ENCODE assay signal across 1 cellular context in the genomic region with DNA sequence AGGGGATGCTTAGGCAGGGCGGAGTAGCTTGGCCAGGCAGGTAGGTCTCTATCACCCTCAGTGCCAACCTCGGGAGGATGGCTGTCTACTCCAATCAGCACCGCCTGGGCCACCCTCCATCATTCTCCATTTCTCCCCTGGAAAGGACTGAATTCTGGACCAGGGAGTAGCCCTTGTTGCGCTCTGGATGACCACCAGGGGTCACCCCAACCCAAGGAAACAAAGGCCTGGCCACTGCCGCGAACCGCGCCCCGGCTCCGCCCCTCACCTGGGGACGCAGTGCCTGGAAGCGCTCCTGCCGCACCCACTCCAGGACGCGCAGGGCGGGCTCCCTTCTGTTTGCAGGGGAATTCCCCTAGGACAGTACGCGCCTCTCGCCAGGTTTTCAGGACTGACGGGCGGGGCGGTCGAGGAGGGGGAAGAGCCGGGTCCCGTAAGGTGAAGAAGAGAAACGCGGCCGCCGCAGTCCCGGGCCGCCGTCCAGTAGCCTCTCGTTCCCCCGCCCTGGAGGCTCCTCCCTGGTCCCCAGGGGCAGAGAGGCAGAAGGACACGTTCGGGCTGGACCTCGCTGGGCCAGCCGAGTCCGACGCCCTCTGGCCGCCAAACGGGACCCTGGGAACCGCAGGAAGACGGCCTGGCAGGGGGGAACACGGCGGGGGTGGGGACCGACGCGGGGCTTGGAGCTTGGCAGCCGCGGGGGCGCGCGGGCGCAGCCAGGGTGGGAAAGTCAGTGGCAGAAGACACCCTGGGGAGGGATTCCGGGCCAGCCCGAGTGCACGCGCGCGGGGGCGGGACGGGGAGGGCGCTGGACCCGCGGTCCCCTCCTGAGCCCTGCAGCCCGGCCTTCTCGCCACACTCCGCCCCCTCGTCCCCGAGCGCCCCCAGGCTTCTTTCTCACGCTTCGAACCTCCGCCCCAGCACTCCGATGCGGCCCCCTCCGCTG.
A peak's percentile ranks its signal among the peaks of the same experiment; 100 is the strongest.
TF ChIP-seq lines count a peak whose summit lies in the region.

No MANE protein-coding gene starts in this region.

TF ChIP-seq in HepG2, 621 proteins besides CTCF, POLR2A, EP300 and RAD21 (continued from another document and continues in another):
- TF ChIP-seq RFX5 (IDR thresholded peaks at IDR 0.05; ENCODE audit: low read depth, low read length) (no peak), MAF1 (CRISPR knock-in tag; IDR thresholded peaks at IDR 0.05; ENCODE audit: borderline replicate concordance) (no peak), ZNF557 (CRISPR knock-in tag; IDR thresholded peaks at IDR 0.05) (no peak), SMC3 (IDR thresholded peaks at IDR 0.05; ENCODE audit: low read length) (peak; percentile 89), GABPB1 (CRISPR knock-in tag; IDR thresholded peaks at IDR 0.05) (peak; percentile 55), ZNF781 (CRISPR knock-in tag; IDR thresholded peaks at IDR 0.05; ENCODE audit: borderline replicate concordance, not compliant biosample characterization) (no peak), SOX5 (CRISPR knock-in tag; IDR thresholded peaks at IDR 0.05; ENCODE audit: borderline replicate concordance) (0 out of 2 replicates have a peak, but pooled peaks have one; percentile 42), HNF4G (IDR thresholded peaks at IDR 0.05; ENCODE audit: borderline replicate concordance, low read depth, low read length) (no peak), HNF4G (CRISPR knock-in tag; IDR thresholded peaks at IDR 0.05; ENCODE audit: borderline replicate concordance, low read depth) (peak; percentile 32; the same call in 1 of the 2 replicates), ZFP37 (CRISPR knock-in tag; IDR thresholded peaks at IDR 0.05; ENCODE audit: borderline replicate concordance) (no peak), ESRRA (CRISPR knock-in tag; IDR thresholded peaks at IDR 0.05; ENCODE audit: low read depth) (peak; percentile 32; the same call in 1 of the 2 replicates), NFE2L1 (CRISPR knock-in tag; IDR thresholded peaks at IDR 0.05; ENCODE audit: borderline replicate concordance) (no peak), ZNF33A (CRISPR knock-in tag; IDR thresholded peaks at IDR 0.05; ENCODE audit: borderline replicate concordance) (no peak), SP1 (IDR thresholded peaks at IDR 0.05) (no peak), SP1 (CRISPR knock-in tag; IDR thresholded peaks at IDR 0.05) (peak; percentile 52; the same call in 1 of the 2 replicates), DBP (CRISPR knock-in tag; IDR thresholded peaks at IDR 0.05; ENCODE audit: not compliant biosample characterization) (no peak), ZNF296 (CRISPR knock-in tag; conservative IDR thresholded peaks at IDR 0.05) (no peak), MLX (CRISPR knock-in tag; IDR thresholded peaks at IDR 0.05) (no peak), ZKSCAN1 (IDR thresholded peaks at IDR 0.05; ENCODE audit: low read length) (no peak), ATF1 (CRISPR knock-in tag; IDR thresholded peaks at IDR 0.05) (no peak), ZNF326 (CRISPR knock-in tag; IDR thresholded peaks at IDR 0.05; ENCODE audit: borderline replicate concordance) (no peak), RNF2 (conservative IDR thresholded peaks at IDR 0.05; ENCODE audit: low read depth) (peak; percentile 50; the same call in 1 of the 2 replicates), ZNF136 (CRISPR knock-in tag; IDR thresholded peaks at IDR 0.05; ENCODE audit: low read depth) (0 out of 2 replicates have a peak, but pooled peaks have one; percentile 38), KDM2A (CRISPR knock-in tag; IDR thresholded peaks at IDR 0.05; ENCODE audit: borderline replicate concordance, low read depth) (peak; percentile 89), SP5 (CRISPR knock-in tag; IDR thresholded peaks at IDR 0.05; ENCODE audit: borderline replicate concordance, low read depth) (peak; percentile 89), SOX13 (IDR thresholded peaks at IDR 0.05) (no peak), SOX13 (CRISPR knock-in tag; conservative IDR thresholded peaks at IDR 0.05 in 1 of 2, IDR thresholded peaks at IDR 0.05 in 1 of 2) (no peak; a peak in 1 of 4 replicates), KLF6 (CRISPR knock-in tag; IDR thresholded peaks at IDR 0.05) (no peak), ZNF558 (CRISPR knock-in tag; IDR thresholded peaks at IDR 0.05; ENCODE audit: borderline replicate concordance) (no peak), HDAC2 (CRISPR knock-in tag; IDR thresholded peaks at IDR 0.05) (peak; percentile 38; the same call in 1 of the 2 replicates), ZNF678 (CRISPR knock-in tag; IDR thresholded peaks at IDR 0.05) (0 out of 2 replicates have a peak, but pooled peaks have one; percentile 53), POLR2G (IDR thresholded peaks at IDR 0.05; ENCODE audit: low read depth, low read length) (no peak), ZFP91 (CRISPR knock-in tag; IDR thresholded peaks at IDR 0.05; ENCODE audit: borderline replicate concordance) (peak; percentile 81; the same call in 1 of the 2 replicates), ZNF746 (CRISPR knock-in tag; IDR thresholded peaks at IDR 0.05) (no peak)
- TF ChIP-seq, protein P1, sequence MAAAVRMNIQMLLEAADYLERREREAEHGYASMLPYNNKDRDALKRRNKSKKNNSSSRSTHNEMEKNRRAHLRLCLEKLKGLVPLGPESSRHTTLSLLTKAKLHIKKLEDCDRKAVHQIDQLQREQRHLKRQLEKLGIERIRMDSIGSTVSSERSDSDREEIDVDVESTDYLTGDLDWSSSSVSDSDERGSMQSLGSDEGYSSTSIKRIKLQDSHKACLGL (CRISPR knock-in tag; IDR thresholded peaks at IDR 0.05), result 0 out of 2 replicates have a peak, but pooled peaks have one; percentile 37
- TF ChIP-seq, protein P2, sequence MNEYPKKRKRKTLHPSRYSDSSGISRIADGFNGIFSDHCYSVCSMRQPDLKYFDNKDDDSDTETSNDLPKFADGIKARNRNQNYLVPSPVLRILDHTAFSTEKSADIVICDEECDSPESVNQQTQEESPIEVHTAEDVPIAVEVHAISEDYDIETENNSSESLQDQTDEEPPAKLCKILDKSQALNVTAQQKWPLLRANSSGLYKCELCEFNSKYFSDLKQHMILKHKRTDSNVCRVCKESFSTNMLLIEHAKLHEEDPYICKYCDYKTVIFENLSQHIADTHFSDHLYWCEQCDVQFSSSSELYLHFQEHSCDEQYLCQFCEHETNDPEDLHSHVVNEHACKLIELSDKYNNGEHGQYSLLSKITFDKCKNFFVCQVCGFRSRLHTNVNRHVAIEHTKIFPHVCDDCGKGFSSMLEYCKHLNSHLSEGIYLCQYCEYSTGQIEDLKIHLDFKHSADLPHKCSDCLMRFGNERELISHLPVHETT (CRISPR knock-in tag; conservative IDR thresholded peaks at IDR 0.05), result no peak; the same call in 1 of the 2 replicates
- TF ChIP-seq, protein P3, sequence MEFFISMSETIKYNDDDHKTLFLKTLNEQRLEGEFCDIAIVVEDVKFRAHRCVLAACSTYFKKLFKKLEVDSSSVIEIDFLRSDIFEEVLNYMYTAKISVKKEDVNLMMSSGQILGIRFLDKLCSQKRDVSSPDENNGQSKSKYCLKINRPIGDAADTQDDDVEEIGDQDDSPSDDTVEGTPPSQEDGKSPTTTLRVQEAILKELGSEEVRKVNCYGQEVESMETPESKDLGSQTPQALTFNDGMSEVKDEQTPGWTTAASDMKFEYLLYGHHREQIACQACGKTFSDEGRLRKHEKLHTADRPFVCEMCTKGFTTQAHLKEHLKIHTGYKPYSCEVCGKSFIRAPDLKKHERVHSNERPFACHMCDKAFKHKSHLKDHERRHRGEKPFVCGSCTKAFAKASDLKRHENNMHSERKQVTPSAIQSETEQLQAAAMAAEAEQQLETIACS (CRISPR knock-in tag; IDR thresholded peaks at IDR 0.05), result no peak
- TF ChIP-seq, protein P4, sequence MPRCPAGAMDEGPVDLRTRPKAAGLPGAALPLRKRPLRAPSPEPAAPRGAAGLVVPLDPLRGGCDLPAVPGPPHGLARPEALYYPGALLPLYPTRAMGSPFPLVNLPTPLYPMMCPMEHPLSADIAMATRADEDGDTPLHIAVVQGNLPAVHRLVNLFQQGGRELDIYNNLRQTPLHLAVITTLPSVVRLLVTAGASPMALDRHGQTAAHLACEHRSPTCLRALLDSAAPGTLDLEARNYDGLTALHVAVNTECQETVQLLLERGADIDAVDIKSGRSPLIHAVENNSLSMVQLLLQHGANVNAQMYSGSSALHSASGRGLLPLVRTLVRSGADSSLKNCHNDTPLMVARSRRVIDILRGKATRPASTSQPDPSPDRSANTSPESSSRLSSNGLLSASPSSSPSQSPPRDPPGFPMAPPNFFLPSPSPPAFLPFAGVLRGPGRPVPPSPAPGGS (CRISPR knock-in tag; IDR thresholded peaks at IDR 0.05), result peak; percentile 73
- TF ChIP-seq, protein P5, sequence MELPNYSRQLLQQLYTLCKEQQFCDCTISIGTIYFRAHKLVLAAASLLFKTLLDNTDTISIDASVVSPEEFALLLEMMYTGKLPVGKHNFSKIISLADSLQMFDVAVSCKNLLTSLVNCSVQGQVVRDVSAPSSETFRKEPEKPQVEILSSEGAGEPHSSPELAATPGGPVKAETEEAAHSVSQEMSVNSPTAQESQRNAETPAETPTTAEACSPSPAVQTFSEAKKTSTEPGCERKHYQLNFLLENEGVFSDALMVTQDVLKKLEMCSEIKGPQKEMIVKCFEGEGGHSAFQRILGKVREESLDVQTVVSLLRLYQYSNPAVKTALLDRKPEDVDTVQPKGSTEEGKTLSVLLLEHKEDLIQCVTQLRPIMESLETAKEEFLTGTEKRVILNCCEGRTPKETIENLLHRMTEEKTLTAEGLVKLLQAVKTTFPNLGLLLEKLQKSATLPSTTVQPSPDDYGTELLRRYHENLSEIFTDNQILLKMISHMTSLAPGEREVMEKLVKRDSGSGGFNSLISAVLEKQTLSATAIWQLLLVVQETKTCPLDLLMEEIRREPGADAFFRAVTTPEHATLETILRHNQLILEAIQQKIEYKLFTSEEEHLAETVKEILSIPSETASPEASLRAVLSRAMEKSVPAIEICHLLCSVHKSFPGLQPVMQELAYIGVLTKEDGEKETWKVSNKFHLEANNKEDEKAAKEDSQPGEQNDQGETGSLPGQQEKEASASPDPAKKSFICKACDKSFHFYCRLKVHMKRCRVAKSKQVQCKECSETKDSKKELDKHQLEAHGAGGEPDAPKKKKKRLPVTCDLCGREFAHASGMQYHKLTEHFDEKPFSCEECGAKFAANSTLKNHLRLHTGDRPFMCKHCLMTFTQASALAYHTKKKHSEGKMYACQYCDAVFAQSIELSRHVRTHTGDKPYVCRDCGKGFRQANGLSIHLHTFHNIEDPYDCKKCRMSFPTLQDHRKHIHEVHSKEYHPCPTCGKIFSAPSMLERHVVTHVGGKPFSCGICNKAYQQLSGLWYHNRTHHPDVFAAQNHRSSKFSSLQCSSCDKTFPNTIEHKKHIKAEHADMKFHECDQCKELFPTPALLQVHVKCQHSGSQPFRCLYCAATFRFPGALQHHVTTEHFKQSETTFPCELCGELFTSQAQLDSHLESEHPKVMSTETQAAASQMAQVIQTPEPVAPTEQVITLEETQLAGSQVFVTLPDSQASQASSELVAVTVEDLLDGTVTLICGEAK (IDR thresholded peaks at IDR 0.05), result no peak
- TF ChIP-seq, protein P5 (CRISPR knock-in tag; IDR thresholded peaks at IDR 0.05), result 0 out of 2 replicates have a peak, but pooled peaks have one; percentile 28
